Comparison of ENCODE assay signal across 9 cellular contexts in the genomic region with DNA sequence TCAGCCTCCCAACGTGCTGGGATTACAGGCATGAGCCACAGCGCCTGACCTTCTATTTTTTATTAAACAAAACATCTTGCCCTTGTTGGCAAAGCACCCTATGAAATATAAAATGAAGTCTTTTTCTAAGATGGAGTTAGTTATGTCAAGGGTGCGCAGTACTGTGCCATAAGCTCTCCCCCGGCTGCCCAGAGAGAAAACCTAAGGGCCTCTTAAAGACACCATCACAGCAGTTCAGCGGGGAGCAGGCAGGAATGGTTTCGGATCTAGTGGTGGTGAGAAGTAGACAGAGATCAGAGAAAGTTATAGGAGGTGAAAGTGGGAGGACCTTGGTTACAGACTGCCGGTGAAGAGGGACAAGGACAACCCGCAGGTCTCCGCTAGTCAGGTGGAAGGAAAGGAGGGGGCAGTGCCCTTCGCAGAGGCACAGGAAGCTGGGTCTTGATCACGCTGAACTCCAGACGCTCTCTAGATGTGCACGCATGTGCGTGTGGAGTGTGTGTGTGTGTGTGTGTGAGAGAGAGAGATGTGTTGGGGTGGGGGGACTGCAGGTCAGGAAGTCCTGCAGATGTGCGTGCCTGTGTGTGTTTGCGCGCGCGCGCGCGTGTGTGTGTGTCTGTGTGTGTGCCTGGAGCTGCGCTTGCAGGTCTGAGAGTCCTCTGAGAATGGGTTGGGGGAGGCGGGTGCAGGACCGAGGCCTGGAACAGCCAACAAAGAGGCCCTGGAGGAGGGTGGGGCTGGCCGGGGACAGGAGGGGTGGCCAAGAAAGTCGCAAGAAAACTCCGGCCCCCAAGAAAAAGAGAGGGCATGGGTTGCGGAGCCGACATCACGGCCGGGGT. TPM values are rescaled to one million over a fixed set of nuclear protein-coding genes. Genes with fewer than 3 reads are reported as not detected.
A peak's percentile ranks its signal among the peaks of the same experiment; 100 is the strongest.
DNase-seq lines count a peak whose midpoint lies in the region; ATAC-seq lines count a peak whose summit lies in the region.
"Had no signal": no experiment of that assay in that cellular context is flagged by ENCODE, and none has a peak within 500 bp of the region (broad histone marks: within the 10 kb centered on the region; RNA-seq: fewer than 3 reads in every experiment).

No MANE protein-coding gene starts in this region.

- H3K36me3 Mint-ChIP-seq in IgD-negative memory B cell (no peaks in the 10 kb centered on the region), T-helper 17 cell (ENCODE audit: low read depth) (peaks cover 5% of the 10 kb centered on the region)

- peak overlapping the region in 2 of 3 donors; percentile 1 to 90 for H3K27ac Mint-ChIP-seq in IgD-negative memory B cell
- H3K27ac Mint-ChIP-seq in T-helper 17 cell = peak overlapping the region; percentile 95

- peaks cover 5 to 11% (median 7%) of the 10 kb centered on the region in 3 donors for H3K9me3 Mint-ChIP-seq in IgD-negative memory B cell

- no peaks in the 10 kb centered on the region for H3K9me3 ChIP-seq in T-helper 17 cell (ENCODE audit: control insufficient read depth, low read length, poor library complexity, severe bottlenecking)
- H3K9me3 ChIP-seq: body of pancreas had no signal

- H3K27me3 Mint-ChIP-seq in IgD-negative memory B cell = peaks cover 36% of the 10 kb centered on the region
- H3K27me3 Mint-ChIP-seq in T-helper 17 cell = no peaks in the 10 kb centered on the region

- H3K4me1 Mint-ChIP-seq in IgD-negative memory B cell = peaks cover 20 to 26% (median 22%) of the 10 kb centered on the region in 3 donors
- H3K4me1 Mint-ChIP-seq in T-helper 17 cell = peaks cover 24% of the 10 kb centered on the region

- DNase-seq in ELF-1 (ENCODE audit: low read depth, low spot score) (peak; percentile 83), T-helper 17 cell (peak; percentile 47 to 66 (median 53)), amniotic epithelial cell (ENCODE audit: low read depth) (peak; percentile 65), iPS-NIHi11 (ENCODE audit: low spot score) (peak; percentile 75)
- DNase-seq in stimulated activated CD4-positive, alpha-beta T cell treated with anti-CD3 and anti-CD28 coated beads, Interleukin-15, amount 100 ng/mL, for 1 hour (ENCODE audit: low read depth in 1 of 2, low spot score in 1 of 2) = peak; percentile 42 to 58

- H3K4me3 Mint-ChIP-seq in IgD-negative memory B cell = peak overlapping the region; percentile 35 to 94 (median 87)
- H3K4me3 Mint-ChIP-seq in T-helper 17 cell = peak overlapping the region; percentile 99

- ATAC-seq in T-helper 17 cell (peak; percentile 75), HG03342 (IDR thresholded peaks at IDR 0.05; ENCODE audit: unreplicated experiment) (no peak), HG03280 (IDR thresholded peaks at IDR 0.05; ENCODE audit: unreplicated experiment) (no peak)

RNA-seq across cellular contexts. Expression of a gene that starts 0.7 kb away (rescaled TPM):
- 5.2 TPM for polyA plus RNA-seq in IgD-negative memory B cell
- 10 to 100 TPM; 60.5 to 74.6 TPM for total RNA-seq in T-helper 17 cell

RNA-seq across cellular contexts. Expression of a gene that starts 24.5 kb away (rescaled TPM):
- not detected for polyA plus RNA-seq in IgD-negative memory B cell
- under 1 TPM in 1 of 2 donors, not detected in 1; 0.70 TPM for total RNA-seq in T-helper 17 cell
- total RNA-seq: body of pancreas had no signal

RNA-seq across cellular contexts. Expression of a gene that starts 37.5 kb away (rescaled TPM):
- polyA plus RNA-seq in IgD-negative memory B cell = not detected
- 1 to 10 TPM; 3.3 to 3.6 TPM for total RNA-seq in T-helper 17 cell
- total RNA-seq: body of pancreas had no signal

RNA-seq across cellular contexts. Expression of a gene that starts 51.4 kb away (rescaled TPM):
- polyA plus RNA-seq in IgD-negative memory B cell = 50.8 TPM
- total RNA-seq in T-helper 17 cell = 10 to 100 TPM; 41.6 to 42.5 TPM

RNA-seq across cellular contexts. Expression of a gene that starts 53.8 kb away (rescaled TPM):
- 1.6 TPM for polyA plus RNA-seq in IgD-negative memory B cell
- total RNA-seq in T-helper 17 cell = 1 to 10 TPM; 7.1 to 9.4 TPM
